Comparison of ENCODE assay signal across 33 cellular contexts in genomic region chr5:133359861-133360260, GRCh38.
"Had no signal": no experiment of that assay in that cellular context is flagged by ENCODE, and none has a peak within 500 bp of the region (broad histone marks: within the 10 kb centered on the region; RNA-seq: fewer than 3 reads in every experiment).

No MANE protein-coding gene starts in this region.

- H3K36me3 Mint-ChIP-seq: activated naive CD4-positive, alpha-beta T cell treated with anti-CD3 and anti-CD28 coated beads, Interleukin-2, amount 50 U/mL, for 24 hours; T-cell had no signal

- H3K9me3 Mint-ChIP-seq: activated CD4-positive, alpha-beta memory T cell treated with anti-CD3 and anti-CD28 coated beads, Interleukin-2, amount 10 ng/mL, durations not matched to agents 7 days and 5 days; activated CD4-positive, alpha-beta T cell treated with anti-CD3 and anti-CD28 coated beads, Interleukin-2, amount 10 ng/mL, durations not matched to agents 7 days and 5 days; activated naive CD4-positive, alpha-beta T cell treated with anti-CD3 and anti-CD28 coated beads, Interleukin-2, amount 50 U/mL, for 24 hours; activated naive CD8-positive, alpha-beta T cell treated with anti-CD3 and anti-CD28 coated beads, Interleukin-2, amount 50 U/mL, for 24 hours; activated T-helper 1 cell treated with anti-CD3 and anti-CD28 coated beads, Interleukin-12 subunit alpha, Interleukin-12 subunit beta, Interleukin-2, Interleukin-4 antibody, amounts not matched to agents 30 ng/mL and 10 ng/mL and 1 ng/mL, durations not matched to agents 14 hours and 24 hours and 36 hours; T-cell had no signal

- H3K27ac ChIP-seq: ascending aorta, body of pancreas, SK-N-MC had no signal

- FAIRE-seq: bronchial epithelial cell, TTC549 had no signal

- H3K4me1 Mint-ChIP-seq: activated CD4-positive, alpha-beta memory T cell treated with anti-CD3 and anti-CD28 coated beads, Interleukin-2, amount 10 ng/mL, durations not matched to agents 7 days and 5 days; activated CD4-positive, alpha-beta T cell treated with anti-CD3 and anti-CD28 coated beads, Interleukin-2, amount 10 ng/mL, durations not matched to agents 7 days and 5 days; activated naive CD4-positive, alpha-beta T cell treated with anti-CD3 and anti-CD28 coated beads, Interleukin-2, amount 50 U/mL, for 24 hours; activated naive CD8-positive, alpha-beta T cell treated with anti-CD3 and anti-CD28 coated beads, Interleukin-2, amount 50 U/mL, for 24 hours; T-cell had no signal

- H3K36me3 ChIP-seq: ascending aorta, MG63 had no signal

- H3K9me3 ChIP-seq: ascending aorta, body of pancreas, MG63 had no signal

- H3K4me3 Mint-ChIP-seq: activated CD4-positive, alpha-beta memory T cell treated with anti-CD3 and anti-CD28 coated beads, Interleukin-2, amount 10 ng/mL, durations not matched to agents 7 days and 5 days; activated CD4-positive, alpha-beta T cell treated with anti-CD3 and anti-CD28 coated beads, Interleukin-2, amount 10 ng/mL, durations not matched to agents 7 days and 5 days; activated naive CD4-positive, alpha-beta T cell treated with anti-CD3 and anti-CD28 coated beads, Interleukin-2, amount 50 U/mL, for 24 hours; activated naive CD8-positive, alpha-beta T cell treated with anti-CD3 and anti-CD28 coated beads, Interleukin-2, amount 50 U/mL, for 24 hours; activated T-helper 1 cell treated with anti-CD3 and anti-CD28 coated beads, Interleukin-12 subunit alpha, Interleukin-12 subunit beta, Interleukin-2, Interleukin-4 antibody, amounts not matched to agents 30 ng/mL and 10 ng/mL and 1 ng/mL, durations not matched to agents 14 hours and 24 hours and 36 hours; T-cell had no signal

- H3K27me3 Mint-ChIP-seq: activated CD4-positive, alpha-beta T cell treated with anti-CD3 and anti-CD28 coated beads, Interleukin-2, amount 10 ng/mL, durations not matched to agents 7 days and 5 days had no signal

- DNase-seq: activated CD4-positive, alpha-beta memory T cell treated with anti-CD3 and anti-CD28 coated beads, Interleukin-2, amount 10 ng/mL, durations not matched to agents 7 days and 5 days; activated CD4-positive, alpha-beta T cell treated with anti-CD3 and anti-CD28 coated beads, Interleukin-2, amount 10 ng/mL, durations not matched to agents 7 days and 5 days; activated CD4-positive, CD25-positive, alpha-beta regulatory T cell; activated CD8-positive, alpha-beta memory T cell treated with anti-CD3 and anti-CD28 coated beads, Interleukin-2, amount 50 U/mL, for 48 hours; activated effector memory CD4-positive, alpha-beta T cell treated with Interleukin-2 at 50 U/mL for 16 hours; activated naive CD4-positive, alpha-beta T cell; activated naive CD8-positive, alpha-beta T cell treated with anti-CD3 and anti-CD28 coated beads, Interleukin-2, amount 50 U/mL, for 24 hours; activated T-cell treated with anti-CD3 and anti-CD28 coated beads, Interleukin-2, amount 50 U/mL, for 1 hour; amniotic stem cell; body of pancreas; MG63; MV-4-11; NCI-H1092 treated with DMSO at 0.1 percent for 48 hours; NCI-H1417 treated with DMSO at 0.1 percent for 48 hours; NCI-H1694; NCI-H2029; NCI-H2107; NCI-H510A treated with DMSO at 0.1 percent for 48 hours; NCI-H69; NK-92 treated with Interleukin-12 subunit alpha and Interleukin-12 subunit beta, amount 100 ng/mL, for 24 hours; OCI-M1; RPMI8226; T-cell; T-helper 2 cell; T1000 had no signal

- H3K4me1 ChIP-seq: ascending aorta, body of pancreas had no signal

- H3K27ac Mint-ChIP-seq: activated CD4-positive, alpha-beta memory T cell treated with anti-CD3 and anti-CD28 coated beads, Interleukin-2, amount 10 ng/mL, durations not matched to agents 7 days and 5 days; activated CD4-positive, alpha-beta T cell treated with anti-CD3 and anti-CD28 coated beads, Interleukin-2, amount 10 ng/mL, durations not matched to agents 7 days and 5 days; activated naive CD4-positive, alpha-beta T cell treated with anti-CD3 and anti-CD28 coated beads, Interleukin-2, amount 50 U/mL, for 24 hours; activated naive CD8-positive, alpha-beta T cell treated with anti-CD3 and anti-CD28 coated beads, Interleukin-2, amount 50 U/mL, for 24 hours; activated T-helper 1 cell treated with anti-CD3 and anti-CD28 coated beads, Interleukin-12 subunit alpha, Interleukin-12 subunit beta, Interleukin-2, Interleukin-4 antibody, amounts not matched to agents 30 ng/mL and 10 ng/mL and 1 ng/mL, durations not matched to agents 14 hours and 24 hours and 36 hours had no signal

- H3K4me3 ChIP-seq: ascending aorta, body of pancreas, MG63, SK-N-MC had no signal

- H3K27me3 ChIP-seq: ascending aorta, body of pancreas, MG63 had no signal

- ATAC-seq: activated naive CD8-positive, alpha-beta T cell treated with anti-CD3 and anti-CD28 coated beads, Interleukin-2, amount 50 U/mL, for 24 hours; body of pancreas; Panc1; Right ventricle myocardium inferior; T-cell had no signal
